ENCODE assay signal across 8 cellular contexts in genomic region chr15:88657326-88658069, GRCh38. TPM values are rescaled to one million over a fixed set of nuclear protein-coding genes. Genes with fewer than 3 reads are reported as not detected.
DNase-seq lines count a peak whose midpoint lies in the region; ATAC-seq and TF ChIP-seq lines count a peak whose summit lies in the region.

No MANE protein-coding gene starts in this region.

- H3K27me3 Mint-ChIP-seq in activated CD8-positive, alpha-beta memory T cell treated with anti-CD3 and anti-CD28 coated beads, Interleukin-2, amount 10 ng/mL, durations not matched to agents 7 days and 5 days = no peaks in the 10 kb centered on the region

- peaks cover 19% of the 10 kb centered on the region for H3K36me3 Mint-ChIP-seq in activated CD8-positive, alpha-beta memory T cell treated with anti-CD3 and anti-CD28 coated beads, Interleukin-2, amount 10 ng/mL, durations not matched to agents 7 days and 5 days

- peaks cover 7% of the 10 kb centered on the region for H3K4me1 Mint-ChIP-seq in activated CD8-positive, alpha-beta memory T cell treated with anti-CD3 and anti-CD28 coated beads, Interleukin-2, amount 10 ng/mL, durations not matched to agents 7 days and 5 days

- peaks cover 17% of the 10 kb centered on the region for H3K4me1 ChIP-seq in KMS-11 (ENCODE audit: low read depth, poor library complexity, severe bottlenecking)
- no peaks in the 10 kb centered on the region for H3K4me1 ChIP-seq in adrenal gland (replicated peaks in 1 of 2)
- no peaks in the 10 kb centered on the region for H3K4me1 ChIP-seq in testis

- DNase-seq in activated CD8-positive, alpha-beta memory T cell treated with anti-CD3 and anti-CD28 coated beads, Interleukin-2, amount 10 ng/mL, durations not matched to agents 7 days and 5 days = peak; percentile 40
- DNase-seq in activated CD8-positive, alpha-beta memory T cell treated with anti-CD3 and anti-CD28 coated beads, Interleukin-2, amount 50 U/mL, for 48 hours = no peak
- DNase-seq in adrenal gland (peak in 3 of 7 donors; percentile 45 to 63 (median 58)), iPS-NIHi7 (ENCODE audit: extremely low spot score) (peak; percentile 73), testis (peak; percentile 58), H4 (ENCODE audit: low spot score) (no peak)

- peak overlapping the region; percentile 36; the same call in 1 of the 2 replicates for H3K4me2 ChIP-seq in KMS-11

- H3K79me2 ChIP-seq in KMS-11 (ENCODE audit: insufficient read depth, low read depth) = no peaks in the 10 kb centered on the region

- peak; percentile 75 for TF ChIP-seq CTCF in KMS-11 (conservative IDR thresholded peaks at IDR 0.05; ENCODE audit: low read depth, low read length)
- TF ChIP-seq CTCF in adrenal gland (IDR thresholded peaks at IDR 0.05) = peak; percentile 75 to 82 (median 79)
- peak; percentile 76 to 83 (median 80) for TF ChIP-seq CTCF in testis (IDR thresholded peaks at IDR 0.05)

- TF ChIP-seq POLR2A in adrenal gland (IDR thresholded peaks at IDR 0.05) (no peak), testis (IDR thresholded peaks at IDR 0.05) (no peak)

- H4K20me1 ChIP-seq in KMS-11 (ENCODE audit: insufficient read depth) = no peaks in the 10 kb centered on the region

- H2AFZ ChIP-seq in KMS-11 (ENCODE audit: low read depth) = no peak overlapping the region

- ATAC-seq in activated CD8-positive, alpha-beta memory T cell treated with anti-CD3 and anti-CD28 coated beads, Interleukin-2, amount 10 ng/mL, durations not matched to agents 7 days and 5 days = no peak
- no peak for ATAC-seq in HG02840 (IDR thresholded peaks at IDR 0.05; ENCODE audit: low FRiP score, unreplicated experiment)

- 1 to 50% (median 39%) methylated on average over 7 to 13 of the region's 13 CpGs for WGBS in adrenal gland, 4 donors
- 58 to 72% methylated on average over 6 to 13 of the region's 13 CpGs for WGBS in testis, 2 donors

- H3K4me3 ChIP-seq in KMS-11 (IDR thresholded peaks at IDR 0.05; ENCODE audit: insufficient read depth, low read depth, low read length) = no peak overlapping the region
- no peak overlapping the region for H3K4me3 ChIP-seq in adrenal gland
- H3K4me3 ChIP-seq in testis = no peak overlapping the region

- no peak overlapping the region for H3K4me3 Mint-ChIP-seq in activated CD8-positive, alpha-beta memory T cell treated with anti-CD3 and anti-CD28 coated beads, Interleukin-2, amount 10 ng/mL, durations not matched to agents 7 days and 5 days

- no peaks in the 10 kb centered on the region for H3K9me3 Mint-ChIP-seq in activated CD8-positive, alpha-beta memory T cell treated with anti-CD3 and anti-CD28 coated beads, Interleukin-2, amount 10 ng/mL, durations not matched to agents 7 days and 5 days (ENCODE audit: low read depth)

- no peaks in the 10 kb centered on the region for H3K9me3 ChIP-seq in adrenal gland (replicated peaks in 1 of 3)
- no peaks in the 10 kb centered on the region for H3K9me3 ChIP-seq in testis

- CTCF ChIA-PET in activated CD8-positive, alpha-beta memory T cell treated with anti-CD3 and anti-CD28 coated beads, Interleukin-2, amount 10 ng/mL, durations not matched to agents 7 days and 5 days (lab: Charles Lee) = interaction anchor here (1.0 to 4.4 kb wide), 3 partner anchors 19 to 32 kb away, joined by 3 to 30 read pairs (median 4); partner anchors contain the start of gene ISG20

- intact Hi-C loops in adrenal gland (cut with DNase I) (loop anchor here (5.0 to 10.0 kb wide), 2 partner anchors 180 to 357 kb away; no protein-coding TSS in a partner anchor), testis (cut with DNase I; ENCODE audit: low total_unique reads) (loop anchor here (10.0 kb wide), 1 partner anchor 177 kb away; no protein-coding TSS in a partner anchor)

- H3K27ac ChIP-seq in KMS-11 (no peak overlapping the region), adrenal gland (no peak overlapping the region), testis (no peak overlapping the region)

- no peak overlapping the region for H3K9ac ChIP-seq in KMS-11

- H3K27me3 ChIP-seq in KMS-11 (ENCODE audit: insufficient read depth, low read depth) (no peaks in the 10 kb centered on the region), adrenal gland (no peaks in the 10 kb centered on the region), testis (no peaks in the 10 kb centered on the region)

- H3K36me3 ChIP-seq in KMS-11 (ENCODE audit: insufficient read depth) = no peaks in the 10 kb centered on the region
- no peaks in the 10 kb centered on the region for H3K36me3 ChIP-seq in adrenal gland (replicated peaks in 1 of 2)
- no peaks in the 10 kb centered on the region for H3K36me3 ChIP-seq in testis (ENCODE audit: low read depth, missing control alignments)

- no peak overlapping the region for H3K27ac Mint-ChIP-seq in activated CD8-positive, alpha-beta memory T cell treated with anti-CD3 and anti-CD28 coated beads, Interleukin-2, amount 10 ng/mL, durations not matched to agents 7 days and 5 days

RNA-seq across cellular contexts. Expression of gene ISG20, which starts 18.7 kb away (rescaled TPM):
- total RNA-seq in activated CD8-positive, alpha-beta memory T cell treated with anti-CD3 and anti-CD28 coated beads, Interleukin-2, amount 10 ng/mL, durations not matched to agents 7 days and 5 days = 100 to 1,000 TPM; 155 to 379 TPM
- 10 to 100 TPM in 1 of 8 donors, 1 to 10 TPM in 7; 1.6 to 10.5 (median 7.6) TPM for total RNA-seq in adrenal gland
- 10 to 100 TPM in 2 of 3 donors, 1 to 10 TPM in 1; 4.4 to 11.7 (median 10.2) TPM for polyA plus RNA-seq in adrenal gland
- total RNA-seq in testis = 1 to 10 TPM; 6.8 to 8.7 TPM
- 17.0 TPM for polyA plus RNA-seq in testis (ENCODE audit: insufficient read depth, low read depth, low replicate concordance)
- 14.7 and 20.9 TPM in 2 replicates for total RNA-seq in H4 (2014; rRNA removed; shearing (Covaris generic))

RNA-seq across cellular contexts. Expression of gene AEN, which starts 36.4 kb away (rescaled TPM):
- total RNA-seq in activated CD8-positive, alpha-beta memory T cell treated with anti-CD3 and anti-CD28 coated beads, Interleukin-2, amount 10 ng/mL, durations not matched to agents 7 days and 5 days = 10 to 100 TPM; 55.7 to 57.4 TPM
- total RNA-seq in adrenal gland (10 to 100 TPM in 7 of 8 donors, 1 to 10 TPM in 1; 8.5 to 29.3 (median 14.2) TPM), testis (10 to 100 TPM; 31.0 to 32.9 TPM)
- polyA plus RNA-seq in adrenal gland (10 to 100 TPM in 1 of 3 donors, 1 to 10 TPM in 2; 4.9 to 11.3 (median 6.8) TPM), testis (ENCODE audit: insufficient read depth, low read depth, low replicate concordance) (22.5 TPM)
- 23.9 and 28.7 TPM in 2 replicates for total RNA-seq in H4 (2014; rRNA removed; shearing (Covaris generic))

Comparison
In these comparisons a context has a peak if more than half of its experiments do, and no peak if none do; other contexts are left out.
1. DNase-seq: peak in activated CD8-positive, alpha-beta memory T cell treated with anti-CD3 and anti-CD28 coated beads, Interleukin-2, amount 10 ng/mL, durations not matched to agents 7 days and 5 days (single experiment), iPS-NIHi7 (single experiment) and testis (single experiment); none in activated CD8-positive, alpha-beta memory T cell treated with anti-CD3 and anti-CD28 coated beads, Interleukin-2, amount 50 U/mL, for 48 hours (single experiment) and H4 (single experiment).
2. Peak in every context shown above with its lines, with median percentiles within 50 percentile points of each other: CTCF ChIP-seq.